1 cellular context compared by ENCODE assay signal in the genomic region with DNA sequence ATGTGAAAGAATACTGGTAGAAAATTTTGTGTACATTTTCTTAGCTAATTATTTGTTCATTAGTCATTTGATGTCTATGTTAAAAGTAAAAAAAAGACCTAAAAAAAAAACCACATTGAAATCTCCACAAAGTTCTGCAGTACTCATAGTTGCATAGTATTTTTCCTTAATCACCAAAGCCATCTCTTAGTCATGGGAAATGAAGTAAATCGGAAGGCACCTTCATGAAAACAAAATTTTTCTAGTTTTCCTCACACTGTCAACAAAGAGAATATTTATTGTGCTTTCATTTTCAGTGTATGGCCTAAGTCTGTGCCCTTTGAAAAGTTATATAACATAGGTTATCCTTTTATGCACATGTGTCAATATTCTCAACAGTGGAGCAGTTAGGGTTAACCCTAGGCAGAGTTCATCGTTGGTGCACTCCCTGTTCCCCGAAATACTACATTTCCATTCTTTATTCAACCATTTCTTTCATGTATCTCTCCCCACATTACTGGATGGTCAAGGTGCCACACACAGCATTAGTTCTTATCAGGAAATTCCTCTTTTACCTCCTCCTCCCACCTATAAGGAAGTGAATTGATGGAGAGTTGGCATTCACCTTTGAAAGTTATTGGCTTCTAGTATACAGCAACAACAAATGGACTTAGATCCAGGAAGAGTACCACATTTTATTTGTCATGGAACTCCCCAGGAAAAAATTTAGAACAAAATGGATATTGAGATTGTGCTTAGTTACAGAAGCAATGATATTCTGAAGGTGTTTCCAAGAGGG.
TF ChIP-seq lines count a peak whose summit lies in the region.

No MANE protein-coding gene starts in this region.

TF ChIP-seq in SK-N-SH, 30 proteins besides CTCF, POLR2A, EP300 and RAD21 (continued from another document):
- TF ChIP-seq IRF3 (IDR thresholded peaks at IDR 0.05; ENCODE audit: low read depth, low read length) (no peak), JUND (IDR thresholded peaks at IDR 0.05) (peak; percentile 71), TCF12 (IDR thresholded peaks at IDR 0.05) (peak; percentile 65), YY1 (IDR thresholded peaks at IDR 0.05; ENCODE audit: low read depth) (no peak), POLR2AphosphoS5 (IDR thresholded peaks at IDR 0.05; ENCODE audit: low read depth, low read length) (no peak)
